Comparison of ENCODE assay signal across 7 cellular contexts in the genomic region with DNA sequence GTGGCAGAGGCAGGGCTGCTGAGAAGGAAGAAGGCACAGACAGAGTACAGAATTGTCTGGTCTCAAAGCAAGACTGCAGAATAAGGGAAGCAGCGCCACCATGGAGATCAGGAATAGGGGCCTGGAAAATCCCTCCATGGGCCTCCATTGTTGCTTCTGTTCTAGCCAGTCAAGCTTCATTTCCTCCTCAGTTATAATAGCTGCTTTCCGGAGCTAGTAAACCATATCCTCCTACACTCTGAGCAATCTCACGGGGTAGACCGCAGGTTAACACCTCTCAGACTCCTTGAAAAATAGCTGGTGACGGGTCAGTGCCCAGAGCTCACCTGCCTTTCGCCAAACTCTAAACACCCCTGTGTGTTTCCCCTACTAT.
A peak's percentile ranks its signal among the peaks of the same experiment; 100 is the strongest.
DNase-seq lines count a peak whose midpoint lies in the region; ATAC-seq and TF ChIP-seq lines count a peak whose summit lies in the region.

No MANE protein-coding gene starts in this region.

- H3K27ac ChIP-seq in coronary artery (peak overlapping the region; percentile 10 to 79), tibial artery (no peak overlapping the region)

- TF ChIP-seq CTCF in coronary artery (IDR thresholded peaks at IDR 0.05): no peak
- TF ChIP-seq CTCF in tibial artery (IDR thresholded peaks at IDR 0.05): no peak

- DNase-seq in SW480 (ENCODE audit: low spot score): peak; percentile 9
- no peak for DNase-seq in coronary artery (ENCODE audit: low spot score)
- DNase-seq in stimulated activated CD4-positive, alpha-beta T cell treated with anti-CD3 and anti-CD28 coated beads, Interleukin-12 subunit alpha, Interleukin-12 subunit beta, amount 100 ng/mL, for 48 hours (ENCODE audit: low read depth in 2 of 3, low spot score in 1 of 3): peak; percentile 20 to 43 (median 35)
- DNase-seq in NCI-H524 (lab: John Stamatoyannopoulos, UW): no peak
- DNase-seq in tibial artery: no peak

- H3K4me3 ChIP-seq in coronary artery (no peak overlapping the region), tibial artery (no peak overlapping the region)

- H3K27me3 ChIP-seq in tibial artery: peaks cover 0 to 10% of the 10 kb centered on the region in 2 donors

- peaks cover 0 to 9% (median 3%) of the 10 kb centered on the region in 4 donors for H3K4me1 ChIP-seq in tibial artery

- H3K9me3 ChIP-seq in tibial artery: peaks cover 0 to 3% (median 0%) of the 10 kb centered on the region in 3 donors

- peak; percentile 58 for ATAC-seq in GM18867 (IDR thresholded peaks at IDR 0.05; ENCODE audit: unreplicated experiment)
- peak; percentile 57 for ATAC-seq in HG02763 (IDR thresholded peaks at IDR 0.05; ENCODE audit: unreplicated experiment)

- intact Hi-C loops in tibial artery (cut with DNase I; ENCODE audit: low total_unique reads): loop anchor here (2.0 kb wide), 1 partner anchor 41 kb away; no protein-coding TSS in a partner anchor

- H3K36me3 ChIP-seq in tibial artery: no peaks in the 10 kb centered on the region

Comparison
In these comparisons a context has a peak if more than half of its experiments do, and no peak if none do; other contexts are left out.
1. DNase-seq: peak in SW480 (single experiment) and stimulated activated CD4-positive, alpha-beta T cell treated with anti-CD3 and anti-CD28 coated beads, Interleukin-12 subunit alpha, Interleukin-12 subunit beta, amount 100 ng/mL, for 48 hours (3 of 3); none in coronary artery (single experiment), NCI-H524 (0 of 2) and tibial artery (0 of 2).
2. H3K27ac ChIP-seq: peak in coronary artery (2 of 2); none in tibial artery (0 of 2).